In genomic region chr21:43345746-43346409, GRCh38 we compare ENCODE assay signal across 10 cellular contexts.
DNase-seq lines count a peak whose midpoint lies in the region; ATAC-seq and TF ChIP-seq lines count a peak whose summit lies in the region.
"Had no signal": no experiment of that assay in that cellular context is flagged by ENCODE, and none has a peak within 500 bp of the region (broad histone marks: within the 10 kb centered on the region; RNA-seq: fewer than 3 reads in every experiment).

No MANE protein-coding gene starts in this region.

- H3K4me1 Mint-ChIP-seq in activated naive CD8-positive, alpha-beta T cell treated with anti-CD3 and anti-CD28 coated beads, Interleukin-2, amount 10 ng/mL, durations not matched to agents 7 days and 5 days, result peaks cover 7% of the 10 kb centered on the region
- peaks cover 29% of the 10 kb centered on the region for H3K4me1 Mint-ChIP-seq in progenitor cell of endocrine pancreas (ENCODE audit: low read depth)

- H3K27ac ChIP-seq in DND-41 (ENCODE audit: low read length) (peak overlapping the region; percentile 33; the same call in 1 of the 2 replicates), mesodermal cell (ENCODE audit: low read depth, low read length, severe bottlenecking) (peak overlapping the region; percentile 10), dorsolateral prefrontal cortex (no peak overlapping the region)

- no peaks in the 10 kb centered on the region for H3K36me3 ChIP-seq in DND-41 (ENCODE audit: insufficient read depth, low read length)
- H3K36me3 ChIP-seq in mesodermal cell (ENCODE audit: control insufficient read depth, insufficient read depth, low read length), result no peaks in the 10 kb centered on the region

- peak; percentile 73 for DNase-seq in DND-41
- DNase-seq in Kasumi-1 (lab: John Stamatoyannopoulos, UW), result peak; percentile 43 to 67
- no peak for DNase-seq in activated naive CD8-positive, alpha-beta T cell treated with anti-CD3 and anti-CD28 coated beads, Interleukin-2, amount 10 ng/mL, durations not matched to agents 7 days and 5 days
- no peak for DNase-seq in NCI-H1694 treated with DMSO at 0.1 percent for 48 hours (lab: John Stamatoyannopoulos, UW)
- no peak for DNase-seq in dorsolateral prefrontal cortex
- no peak for DNase-seq in NCI-H446 treated with DMSO at 0.1 percent for 48 hours (lab: John Stamatoyannopoulos, UW)
- no peak for DNase-seq in progenitor cell of endocrine pancreas (ENCODE audit: low spot score, unreplicated experiment)
- DNase-seq: H9, small intestine had no signal

- no peak overlapping the region for H3K4me3 ChIP-seq in DND-41 (ENCODE audit: low read depth in 1 of 2, low read length in 2 of 2)
- H3K4me3 ChIP-seq in mesodermal cell (ENCODE audit: extremely low read depth, insufficient read depth, low read length, poor library complexity, severe bottlenecking), result no peak overlapping the region
- no peak overlapping the region for H3K4me3 ChIP-seq in dorsolateral prefrontal cortex

- H3K36me3 Mint-ChIP-seq in activated naive CD8-positive, alpha-beta T cell treated with anti-CD3 and anti-CD28 coated beads, Interleukin-2, amount 10 ng/mL, durations not matched to agents 7 days and 5 days, result no peaks in the 10 kb centered on the region
- H3K36me3 Mint-ChIP-seq in progenitor cell of endocrine pancreas (ENCODE audit: insufficient read depth), result no peaks in the 10 kb centered on the region

- no peaks in the 10 kb centered on the region for H3K79me2 ChIP-seq in DND-41 (ENCODE audit: insufficient read depth, low read length)

- 91% methylated on average over 27 to 29 of the region's 29 CpGs for WGBS in mesodermal cell (ENCODE audit: insufficient coverage in 2 of 2), 2 experiments

- H3K27me3 ChIP-seq in DND-41 (ENCODE audit: insufficient read depth, low read length, poor library complexity), result no peaks in the 10 kb centered on the region
- H3K27me3 ChIP-seq in dorsolateral prefrontal cortex, result no peaks in the 10 kb centered on the region

- H3K4me3 Mint-ChIP-seq in activated naive CD8-positive, alpha-beta T cell treated with anti-CD3 and anti-CD28 coated beads, Interleukin-2, amount 10 ng/mL, durations not matched to agents 7 days and 5 days, result no peak overlapping the region
- no peak overlapping the region for H3K4me3 Mint-ChIP-seq in progenitor cell of endocrine pancreas (ENCODE audit: low read depth)
- H3K4me3 Mint-ChIP-seq: H9 had no signal

- H3K9me3 Mint-ChIP-seq in activated naive CD8-positive, alpha-beta T cell treated with anti-CD3 and anti-CD28 coated beads, Interleukin-2, amount 10 ng/mL, durations not matched to agents 7 days and 5 days, result no peaks in the 10 kb centered on the region
- no peaks in the 10 kb centered on the region for H3K9me3 Mint-ChIP-seq in progenitor cell of endocrine pancreas (ENCODE audit: low read depth)

- H3K9me3 ChIP-seq in DND-41 (ENCODE audit: insufficient read depth, low read length, severe bottlenecking) (no peaks in the 10 kb centered on the region), mesodermal cell (ENCODE audit: control insufficient read depth, low read length) (no peaks in the 10 kb centered on the region)

- peak overlapping the region; percentile 61 for H3K27ac Mint-ChIP-seq in activated naive CD8-positive, alpha-beta T cell treated with anti-CD3 and anti-CD28 coated beads, Interleukin-2, amount 10 ng/mL, durations not matched to agents 7 days and 5 days
- no peak overlapping the region for H3K27ac Mint-ChIP-seq in progenitor cell of endocrine pancreas

- H4K20me1 ChIP-seq in DND-41 (ENCODE audit: insufficient read depth, low read length), result no peaks in the 10 kb centered on the region; the same call in 1 of the 2 replicates

- intact Hi-C loops in dorsolateral prefrontal cortex (cut with DNase I), result loop anchor here in 1 of 2 donors (10.0 kb wide), 1 partner anchor 309 kb away; the partner anchor contains the start of genes HSF2BP and RRP1B

- H3K4me1 ChIP-seq in DND-41 (ENCODE audit: insufficient read depth, low read length), result peaks cover 11% of the 10 kb centered on the region
- peaks cover 32% of the 10 kb centered on the region for H3K4me1 ChIP-seq in mesodermal cell (ENCODE audit: control insufficient read depth, insufficient read depth, low read length, poor library complexity, severe bottlenecking)

- H2AFZ ChIP-seq in DND-41 (ENCODE audit: low read depth, low read length), result no peak overlapping the region

- no peak overlapping the region for H3K9ac ChIP-seq in DND-41 (ENCODE audit: low read depth, low read length)

- peak; percentile 78 for ATAC-seq in DND-41 (ENCODE audit: insufficient read depth, low read depth)
- ATAC-seq in activated naive CD8-positive, alpha-beta T cell treated with anti-CD3 and anti-CD28 coated beads, Interleukin-2, amount 10 ng/mL, durations not matched to agents 7 days and 5 days (ENCODE audit: low read depth), result peak; percentile 51

- no peak overlapping the region for H3K4me2 ChIP-seq in DND-41 (ENCODE audit: insufficient read depth, low read length)

- no peaks in the 10 kb centered on the region for H3K27me3 Mint-ChIP-seq in activated naive CD8-positive, alpha-beta T cell treated with anti-CD3 and anti-CD28 coated beads, Interleukin-2, amount 10 ng/mL, durations not matched to agents 7 days and 5 days
- H3K27me3 Mint-ChIP-seq in progenitor cell of endocrine pancreas, result peaks cover 35% of the 10 kb centered on the region

- TF ChIP-seq CTCF in DND-41 (IDR thresholded peaks at IDR 0.05; ENCODE audit: borderline replicate concordance, extremely low read depth, low read length, poor library complexity, severe bottlenecking) (no peak), dorsolateral prefrontal cortex (IDR thresholded peaks at IDR 0.05 in 54 of 56, conservative IDR thresholded peaks at IDR 0.05 in 2 of 56; ENCODE audit: low read depth in 1 of 56, partially characterized antibody in 56 of 56) (no peak), progenitor cell of endocrine pancreas (IDR thresholded peaks at IDR 0.05; ENCODE audit: unreplicated experiment) (no peak)

- POLR2A ChIA-PET in activated naive CD8-positive, alpha-beta T cell treated with anti-CD3 and anti-CD28 coated beads, Interleukin-2, amount 10 ng/mL, durations not matched to agents 7 days and 5 days (lab: Charles Lee), result no interaction called here

Comparison
In these comparisons a context has a peak if more than half of its experiments do, and no peak if none do; other contexts are left out.
1. DNase-seq: peak in DND-41 (single experiment) and Kasumi-1 (2 of 2); none in activated naive CD8-positive, alpha-beta T cell treated with anti-CD3 and anti-CD28 coated beads, Interleukin-2, amount 10 ng/mL, durations not matched to agents 7 days and 5 days (single experiment), NCI-H1694 treated with DMSO at 0.1 percent for 48 hours (single experiment), dorsolateral prefrontal cortex (0 of 10), NCI-H446 treated with DMSO at 0.1 percent for 48 hours (single experiment) and progenitor cell of endocrine pancreas (single experiment).
2. H3K27ac ChIP-seq: peak in DND-41 (single experiment) and mesodermal cell (single experiment); none in dorsolateral prefrontal cortex (0 of 59).